In the genomic region with DNA sequence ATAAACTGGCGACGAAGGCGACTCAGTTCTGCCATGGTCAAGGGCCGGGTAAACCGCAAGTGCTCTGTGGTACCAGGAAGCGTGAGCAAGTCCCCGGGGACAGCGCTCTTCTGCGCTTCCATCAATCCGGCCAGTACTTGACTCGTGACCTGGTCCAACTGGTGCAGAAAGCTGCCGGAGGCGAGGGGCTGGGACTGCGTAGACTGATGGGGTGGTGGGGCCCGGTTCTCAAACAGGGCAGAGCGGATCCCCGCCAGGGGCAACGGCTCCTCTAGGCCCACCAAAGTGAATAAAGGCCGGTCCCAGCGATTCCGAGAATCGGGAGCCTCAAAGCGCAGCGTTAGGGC, we compare ENCODE assay signal across 8 cellular contexts. TPM values are rescaled to one million over a fixed set of nuclear protein-coding genes. Genes with fewer than 3 reads are reported as not detected.
DNase-seq lines count a peak whose midpoint lies in the region; ATAC-seq and TF ChIP-seq lines count a peak whose summit lies in the region.

No MANE protein-coding gene starts in this region.

- H3K27me3 Mint-ChIP-seq in activated T-helper 2 cell treated with anti-CD3 and anti-CD28 coated beads, Interferon-gamma antibody, Interleukin-2, Interleukin-4, amounts not matched to agents 10 μg/mL and 5 μg/mL and 100 μg/mL, durations not matched to agents 14 hours and 24 hours and 36 hours (ENCODE audit: low read depth) = no peaks in the 10 kb centered on the region
- H3K27me3 Mint-ChIP-seq in glutamatergic neuron (ENCODE audit: unreplicated experiment) (peaks cover 4% of the 10 kb centered on the region), osteocyte (ENCODE audit: unreplicated experiment) (no peaks in the 10 kb centered on the region)

- H3K4me3 Mint-ChIP-seq in activated T-helper 2 cell treated with anti-CD3 and anti-CD28 coated beads, Interferon-gamma antibody, Interleukin-2, Interleukin-4, amounts not matched to agents 10 μg/mL and 5 μg/mL and 100 μg/mL, durations not matched to agents 14 hours and 24 hours and 36 hours (ENCODE audit: low read depth) = peak overlapping the region; percentile 93
- H3K4me3 Mint-ChIP-seq in glutamatergic neuron (ENCODE audit: unreplicated experiment) (peak overlapping the region; percentile 93), osteocyte (ENCODE audit: unreplicated experiment) (peak overlapping the region; percentile 94)

- peaks cover 51% of the 10 kb centered on the region for H3K79me2 ChIP-seq in Karpas-422 (ENCODE audit: low read length)

- H3K36me3 ChIP-seq in Karpas-422 (ENCODE audit: insufficient read depth, low read length) = peaks cover 10% of the 10 kb centered on the region; the same call in 1 of the 2 replicates

- TF ChIP-seq CTCF in glutamatergic neuron (IDR thresholded peaks at IDR 0.05; ENCODE audit: partially characterized antibody, unreplicated experiment) = no peak
- no peak for TF ChIP-seq CTCF in osteocyte (IDR thresholded peaks at IDR 0.05)

- no peaks in the 10 kb centered on the region for H3K9me3 Mint-ChIP-seq in activated T-helper 2 cell treated with anti-CD3 and anti-CD28 coated beads, Interferon-gamma antibody, Interleukin-2, Interleukin-4, amounts not matched to agents 10 μg/mL and 5 μg/mL and 100 μg/mL, durations not matched to agents 14 hours and 24 hours and 36 hours
- peaks cover 5% of the 10 kb centered on the region for H3K9me3 Mint-ChIP-seq in glutamatergic neuron (ENCODE audit: unreplicated experiment)
- no peaks in the 10 kb centered on the region for H3K9me3 Mint-ChIP-seq in osteocyte (ENCODE audit: unreplicated experiment)

- H3K4me1 Mint-ChIP-seq in activated T-helper 2 cell treated with anti-CD3 and anti-CD28 coated beads, Interferon-gamma antibody, Interleukin-2, Interleukin-4, amounts not matched to agents 10 μg/mL and 5 μg/mL and 100 μg/mL, durations not matched to agents 14 hours and 24 hours and 36 hours (ENCODE audit: low read depth) = peaks cover 30% of the 10 kb centered on the region
- H3K4me1 Mint-ChIP-seq in glutamatergic neuron (ENCODE audit: low read depth, unreplicated experiment) = peaks cover 12% of the 10 kb centered on the region
- H3K4me1 Mint-ChIP-seq in osteocyte (ENCODE audit: unreplicated experiment) = peaks cover 41% of the 10 kb centered on the region

- ATAC-seq in GM19438 (IDR thresholded peaks at IDR 0.05; ENCODE audit: low read depth, unreplicated experiment) (peak; percentile 65), GM19324 (IDR thresholded peaks at IDR 0.05; ENCODE audit: low FRiP score, unreplicated experiment) (no peak)

- peaks cover 52% of the 10 kb centered on the region for H3K4me1 ChIP-seq in Karpas-422 (ENCODE audit: low read length)

- peak overlapping the region; percentile 88 for H3K4me3 ChIP-seq in Karpas-422 (ENCODE audit: low read length)

- DNase-seq in CMK (ENCODE audit: low read depth) = peak; percentile 34
- DNase-seq in Karpas-422 = peak; percentile 77
- DNase-seq in activated T-helper 2 cell treated with anti-CD3 and anti-CD28 coated beads, Interferon-gamma antibody, Interleukin-2, Interleukin-4, amounts not matched to agents 10 μg/mL and 5 μg/mL and 100 μg/mL, durations not matched to agents 14 hours and 24 hours and 36 hours (ENCODE audit: low spot score) = no peak
- peak; percentile 55 for DNase-seq in glutamatergic neuron
- DNase-seq in osteocyte (ENCODE audit: extremely low spot score, unreplicated experiment) = no peak
- no peak for DNase-seq in retina

- no peaks in the 10 kb centered on the region for H3K27me3 ChIP-seq in Karpas-422 (ENCODE audit: low read length)

- H3K27ac ChIP-seq in Karpas-422 (ENCODE audit: low read length) = peak overlapping the region; percentile 59

- intact Hi-C loops in activated T-helper 2 cell treated with anti-CD3 and anti-CD28 coated beads, Interferon-gamma antibody, Interleukin-2, Interleukin-4, amounts not matched to agents 10 μg/mL and 5 μg/mL and 100 μg/mL, durations not matched to agents 14 hours and 24 hours and 36 hours (cut with micrococcal nuclease) = loop anchor here (1.0 kb wide), 1 partner anchor 23 kb away; a partner anchor contains a TSS

- H3K9ac ChIP-seq in Karpas-422 (ENCODE audit: low read length) = peak overlapping the region; percentile 92

- H3K36me3 Mint-ChIP-seq in activated T-helper 2 cell treated with anti-CD3 and anti-CD28 coated beads, Interferon-gamma antibody, Interleukin-2, Interleukin-4, amounts not matched to agents 10 μg/mL and 5 μg/mL and 100 μg/mL, durations not matched to agents 14 hours and 24 hours and 36 hours (ENCODE audit: low read depth) = peaks cover 50% of the 10 kb centered on the region
- H3K36me3 Mint-ChIP-seq in glutamatergic neuron (ENCODE audit: unreplicated experiment) (no peaks in the 10 kb centered on the region), osteocyte (ENCODE audit: unreplicated experiment) (peaks cover 11% of the 10 kb centered on the region)

- no peak overlapping the region for H2AFZ ChIP-seq in Karpas-422 (ENCODE audit: low read length)

- H3K9me2 ChIP-seq in Karpas-422 (replicated peaks; ENCODE audit: insufficient read depth, low read length) = no peaks in the 10 kb centered on the region

- H3K9me3 ChIP-seq in Karpas-422 (ENCODE audit: low read length) = no peaks in the 10 kb centered on the region

- peaks cover 13% of the 10 kb centered on the region; the same call in 1 of the 2 replicates for H4K20me1 ChIP-seq in Karpas-422 (ENCODE audit: insufficient read depth, low read depth, low read length)

- H3K27ac Mint-ChIP-seq in activated T-helper 2 cell treated with anti-CD3 and anti-CD28 coated beads, Interferon-gamma antibody, Interleukin-2, Interleukin-4, amounts not matched to agents 10 μg/mL and 5 μg/mL and 100 μg/mL, durations not matched to agents 14 hours and 24 hours and 36 hours = peak overlapping the region; percentile 90
- H3K27ac Mint-ChIP-seq in glutamatergic neuron (ENCODE audit: unreplicated experiment) (peak overlapping the region; percentile 64), osteocyte (ENCODE audit: unreplicated experiment) (peak overlapping the region; percentile 97)

- peak overlapping the region; percentile 87 for H3K4me2 ChIP-seq in Karpas-422 (ENCODE audit: low read depth, low read length, poor library complexity, severe bottlenecking)

RNA-seq across cellular contexts. Expression of a gene that starts 0.9 kb away (rescaled TPM):
- 22.1 and 26.7 TPM in 2 replicates for total RNA-seq in Karpas-422 (2014; rRNA removed; shearing (Covaris generic); ENCODE audit: low replicate concordance)
- 16.5 and 18.3 TPM in 2 replicates for total RNA-seq in activated T-helper 2 cell treated with anti-CD3 and anti-CD28 coated beads, Interferon-gamma antibody, Interleukin-2, Interleukin-4, amounts not matched to agents 10 μg/mL and 5 μg/mL and 100 μg/mL, durations not matched to agents 14 hours and 24 hours and 36 hours
- 8.6 TPM for total RNA-seq in glutamatergic neuron (ENCODE audit: unreplicated experiment)
- 9.5 and 9.9 TPM in 2 replicates for total RNA-seq in osteocyte

RNA-seq across cellular contexts. Expression of a gene that starts 22.2 kb away (rescaled TPM):
- 39.2 and 44.2 TPM in 2 replicates for total RNA-seq in Karpas-422 (2014; rRNA removed; shearing (Covaris generic); ENCODE audit: low replicate concordance)
- 43.1 and 44.9 TPM in 2 replicates for total RNA-seq in activated T-helper 2 cell treated with anti-CD3 and anti-CD28 coated beads, Interferon-gamma antibody, Interleukin-2, Interleukin-4, amounts not matched to agents 10 μg/mL and 5 μg/mL and 100 μg/mL, durations not matched to agents 14 hours and 24 hours and 36 hours
- total RNA-seq in glutamatergic neuron (ENCODE audit: unreplicated experiment) = 27.2 TPM
- 46.6 and 49.8 TPM in 2 replicates for total RNA-seq in osteocyte

RNA-seq across cellular contexts. Expression of a gene that starts 23.3 kb away (rescaled TPM):
- 42.6 and 78.8 TPM in 2 replicates for total RNA-seq in Karpas-422 (2014; rRNA removed; shearing (Covaris generic); ENCODE audit: low replicate concordance)
- 40.8 and 43.1 TPM in 2 replicates for total RNA-seq in activated T-helper 2 cell treated with anti-CD3 and anti-CD28 coated beads, Interferon-gamma antibody, Interleukin-2, Interleukin-4, amounts not matched to agents 10 μg/mL and 5 μg/mL and 100 μg/mL, durations not matched to agents 14 hours and 24 hours and 36 hours
- 90.5 TPM for total RNA-seq in glutamatergic neuron (ENCODE audit: unreplicated experiment)
- 61.0 and 65.1 TPM in 2 replicates for total RNA-seq in osteocyte

RNA-seq across cellular contexts. Expression of a gene that starts 42.3 kb away (rescaled TPM):
- total RNA-seq in Karpas-422 (2014; rRNA removed; shearing (Covaris generic); ENCODE audit: low replicate concordance) = not detected in 2 replicates
- total RNA-seq in activated T-helper 2 cell treated with anti-CD3 and anti-CD28 coated beads, Interferon-gamma antibody, Interleukin-2, Interleukin-4, amounts not matched to agents 10 μg/mL and 5 μg/mL and 100 μg/mL, durations not matched to agents 14 hours and 24 hours and 36 hours = 0.07 and 0.09 TPM in 2 replicates
- 12.9 TPM for total RNA-seq in glutamatergic neuron (ENCODE audit: unreplicated experiment)
- total RNA-seq in osteocyte = 8.2 and 8.3 TPM in 2 replicates

Comparison
In these comparisons a context has a peak if more than half of its experiments do, and no peak if none do; other contexts are left out.
1. DNase-seq: peak in CMK (single experiment), Karpas-422 (single experiment) and glutamatergic neuron (single experiment); none in activated T-helper 2 cell treated with anti-CD3 and anti-CD28 coated beads, Interferon-gamma antibody, Interleukin-2, Interleukin-4, amounts not matched to agents 10 μg/mL and 5 μg/mL and 100 μg/mL, durations not matched to agents 14 hours and 24 hours and 36 hours (single experiment), osteocyte (single experiment) and retina (single experiment).
2. Peak in every context shown above with its lines, with median percentiles within 50 percentile points of each other: H3K27ac Mint-ChIP-seq and H3K4me3 Mint-ChIP-seq.